In genomic region chr4:183552274-183553146, GRCh38 we compare ENCODE assay signal across 23 cellular contexts. TPM values are rescaled to one million over a fixed set of nuclear protein-coding genes. Genes with fewer than 3 reads are reported as not detected.
DNase-seq lines count a peak whose midpoint lies in the region; ATAC-seq, FAIRE-seq and TF ChIP-seq lines count a peak whose summit lies in the region.
"Had no signal": no experiment of that assay in that cellular context is flagged by ENCODE, and none has a peak within 500 bp of the region (broad histone marks: within the 10 kb centered on the region; RNA-seq: fewer than 3 reads in every experiment).

No MANE protein-coding gene starts in this region.

- no peak overlapping the region for H3K4me3 Mint-ChIP-seq in neural crest cell
- no peak overlapping the region for H3K4me3 Mint-ChIP-seq in stimulated activated effector memory CD8-positive, alpha-beta T cell treated with anti-CD3 and anti-CD28 coated beads, Interleukin-12 subunit alpha, Interleukin-12 subunit beta, amount 100 ng/mL, for 72 hours
- H3K4me3 Mint-ChIP-seq in activated CD4-positive, alpha-beta T cell treated with anti-CD3 and anti-CD28 coated beads, Interleukin-2, amount 10 ng/mL, durations not matched to agents 7 days and 5 days: no peak overlapping the region
- H3K4me3 Mint-ChIP-seq: CD4-positive, alpha-beta memory T cell; GM23338 had no signal

- WGBS in K562 (ENCODE audit: insufficient coverage, low coverage, missing lambda C conversion rate): 31% methylated on average over 16 of the region's 18 CpGs

- no peaks in the 10 kb centered on the region for H3K27me3 Mint-ChIP-seq in neural crest cell (ENCODE audit: low read depth)
- peaks cover 2% of the 10 kb centered on the region for H3K27me3 Mint-ChIP-seq in activated CD4-positive, alpha-beta T cell treated with anti-CD3 and anti-CD28 coated beads, Interleukin-2, amount 10 ng/mL, durations not matched to agents 7 days and 5 days

- peak; percentile 24 for DNase-seq in NCI-H2227 (lab: John Stamatoyannopoulos, UW; ENCODE audit: unreplicated experiment)
- DNase-seq in NCI-H2227 treated with DMSO at 0.1 percent for 48 hours (lab: John Stamatoyannopoulos, UW): no peak
- DNase-seq in K562 (ENCODE audit: extremely low read depth in 1 of 4, low spot score in 3 of 4): no peak
- peak; percentile 26 for DNase-seq in neural crest cell (ENCODE audit: low read depth, low spot score)
- DNase-seq in stimulated activated effector memory CD8-positive, alpha-beta T cell treated with anti-CD3 and anti-CD28 coated beads, Interleukin-12 subunit alpha, Interleukin-12 subunit beta, amount 100 ng/mL, for 72 hours (ENCODE audit: low spot score in 2 of 2): no peak
- no peak for DNase-seq in activated CD4-positive, alpha-beta T cell treated with anti-CD3 and anti-CD28 coated beads, Interleukin-2, amount 10 ng/mL, durations not matched to agents 7 days and 5 days
- DNase-seq in brain microvascular endothelial cell: no peak
- DNase-seq: 8988T; CD4-positive, alpha-beta memory T cell; NCI-H1694; NCI-H2081; NCI-H2171; NCI-H446 treated with DMSO at 0.1 percent for 48 hours; NCI-H526 treated with DMSO at 0.1 percent for 48 hours; Right ventricle myocardium superior had no signal

- H3K36me3 ChIP-seq in K562 (ENCODE audit: control insufficient read depth, insufficient read depth, low read length) (no peaks in the 10 kb centered on the region), brain microvascular endothelial cell (replicated peaks) (no peaks in the 10 kb centered on the region)
- H3K36me3 ChIP-seq: BLaER1 treated with 17β-estradiol and CSF1 and Interleukin-3, amounts not matched to agents 10 nM and 100 nM had no signal

- TF ChIP-seq RAD21 in K562 (CRISPR knock-in tag; conservative IDR thresholded peaks at IDR 0.05 in 1 of 2, IDR thresholded peaks at IDR 0.05 in 1 of 2): no peak

- peak overlapping the region; percentile 45 for H3K27ac Mint-ChIP-seq in neural crest cell (ENCODE audit: unreplicated experiment)
- H3K27ac Mint-ChIP-seq in stimulated activated effector memory CD8-positive, alpha-beta T cell treated with anti-CD3 and anti-CD28 coated beads, Interleukin-12 subunit alpha, Interleukin-12 subunit beta, amount 100 ng/mL, for 72 hours: peak overlapping the region; percentile 88
- no peak overlapping the region for H3K27ac Mint-ChIP-seq in activated CD4-positive, alpha-beta T cell treated with anti-CD3 and anti-CD28 coated beads, Interleukin-2, amount 10 ng/mL, durations not matched to agents 7 days and 5 days
- H3K27ac Mint-ChIP-seq: GM23338 had no signal

- H3K4me2 ChIP-seq in K562 (ENCODE audit: insufficient read depth, low read length): no peak overlapping the region
- H3K4me2 ChIP-seq: BLaER1 treated with 17β-estradiol and CSF1 and Interleukin-3, amounts not matched to agents 10 nM and 100 nM; GM23338; KMS-11 had no signal

- TF ChIP-seq POLR2A in K562 (conservative IDR thresholded peaks at IDR 0.05): no peak

- TF ChIP-seq CTCF in K562 (IDR thresholded peaks at IDR 0.05 in 2 of 3, conservative IDR thresholded peaks at IDR 0.05 in 1 of 3; ENCODE audit: insufficient read depth in 2 of 3, low read depth in 1 of 3, low read length in 3 of 3): no peak
- no peak for TF ChIP-seq CTCF in neural crest cell (conservative IDR thresholded peaks at IDR 0.05)
- no peak for TF ChIP-seq CTCF in brain microvascular endothelial cell (IDR thresholded peaks at IDR 0.05; ENCODE audit: low read depth, low read length, missing control alignments)

- no peaks in the 10 kb centered on the region; the same call in 1 of the 2 replicates for H4K20me1 ChIP-seq in K562 (replicated peaks; ENCODE audit: control insufficient read depth, insufficient read depth, low read length)
- H4K20me1 ChIP-seq: BLaER1 treated with 17β-estradiol and CSF1 and Interleukin-3, amounts not matched to agents 10 nM and 100 nM had no signal

- no peaks in the 10 kb centered on the region; the same call in 1 of the 2 replicates for H3K9me3 ChIP-seq in K562 (replicated peaks; ENCODE audit: control insufficient read depth, insufficient read depth, low read depth, low read length)

- H3K27ac ChIP-seq in K562 (ENCODE audit: extremely low read depth, low read depth, low read length) (no peak overlapping the region), brain microvascular endothelial cell (no peak overlapping the region)
- H3K27ac ChIP-seq: BLaER1 treated with 17β-estradiol and CSF1 and Interleukin-3, amounts not matched to agents 10 nM and 100 nM; HL-60; KMS-11 had no signal

- in situ Hi-C loops in K562 (cut with MboI): no loop called here
- in situ Hi-C loops in brain microvascular endothelial cell (cut with HindIII; ENCODE audit: low pct_ligation_motif_present, low sequenced_read_pairs): no loop called here

- H3K36me3 Mint-ChIP-seq in neural crest cell (ENCODE audit: low read depth): no peaks in the 10 kb centered on the region
- peaks cover 13% of the 10 kb centered on the region for H3K36me3 Mint-ChIP-seq in stimulated activated effector memory CD8-positive, alpha-beta T cell treated with anti-CD3 and anti-CD28 coated beads, Interleukin-12 subunit alpha, Interleukin-12 subunit beta, amount 100 ng/mL, for 72 hours
- H3K36me3 Mint-ChIP-seq in activated CD4-positive, alpha-beta T cell treated with anti-CD3 and anti-CD28 coated beads, Interleukin-2, amount 10 ng/mL, durations not matched to agents 7 days and 5 days (ENCODE audit: low read depth): no peaks in the 10 kb centered on the region

- no peaks in the 10 kb centered on the region for H3K79me2 ChIP-seq in K562 (ENCODE audit: control insufficient read depth, insufficient read depth, low read length)

- H3K27me3 ChIP-seq in K562 (ENCODE audit: control insufficient read depth in 2 of 2, insufficient read depth in 2 of 2, low read length in 2 of 2) (peaks cover 5 to 8% of the 10 kb centered on the region in 2 experiments; a peak in 2 of 5 replicates), brain microvascular endothelial cell (replicated peaks) (no peaks in the 10 kb centered on the region)
- H3K27me3 ChIP-seq: BLaER1 treated with 17β-estradiol and CSF1 and Interleukin-3, amounts not matched to agents 10 nM and 100 nM had no signal

- H3K9me1 ChIP-seq in K562 (ENCODE audit: control insufficient read depth, insufficient read depth, low read length): no peaks in the 10 kb centered on the region

- no peak overlapping the region for H2AFZ ChIP-seq in K562 (ENCODE audit: low read depth, low read length)
- H2AFZ ChIP-seq: GM23338 had no signal

- no peak overlapping the region for H3K4me3 ChIP-seq in K562
- H3K4me3 ChIP-seq in brain microvascular endothelial cell (ENCODE audit: low read depth, low read length): no peak overlapping the region
- H3K4me3 ChIP-seq: BLaER1 treated with 17β-estradiol and CSF1 and Interleukin-3, amounts not matched to agents 10 nM and 100 nM; GM23338 had no signal

- intact Hi-C loops in K562 (cut with micrococcal nuclease): no loop called here

- CTCF ChIA-PET in K562 (lab: Yijun Ruan, JAX; ENCODE audit: low intra/inter-chr PET ratio): no interaction called here
- CTCF ChIA-PET in activated CD4-positive, alpha-beta T cell treated with anti-CD3 and anti-CD28 coated beads, Interleukin-2, amount 10 ng/mL, durations not matched to agents 7 days and 5 days (lab: Charles Lee): no interaction called here

- TF ChIP-seq EP300 in K562 (IDR thresholded peaks at IDR 0.05; ENCODE audit: low read length): no peak

- BruUV-seq in K562 (replicated peaks; lab: Mats Ljungman, UMichigan): no TSS peak

- H3K4me1 Mint-ChIP-seq in neural crest cell: peaks cover 27% of the 10 kb centered on the region
- peaks cover 26% of the 10 kb centered on the region for H3K4me1 Mint-ChIP-seq in stimulated activated effector memory CD8-positive, alpha-beta T cell treated with anti-CD3 and anti-CD28 coated beads, Interleukin-12 subunit alpha, Interleukin-12 subunit beta, amount 100 ng/mL, for 72 hours
- H3K4me1 Mint-ChIP-seq in activated CD4-positive, alpha-beta T cell treated with anti-CD3 and anti-CD28 coated beads, Interleukin-2, amount 10 ng/mL, durations not matched to agents 7 days and 5 days: no peaks in the 10 kb centered on the region
- H3K4me1 Mint-ChIP-seq: CD4-positive, alpha-beta memory T cell; GM23338 had no signal

- no peaks in the 10 kb centered on the region for H3K9me3 Mint-ChIP-seq in neural crest cell
- peaks cover 8% of the 10 kb centered on the region for H3K9me3 Mint-ChIP-seq in stimulated activated effector memory CD8-positive, alpha-beta T cell treated with anti-CD3 and anti-CD28 coated beads, Interleukin-12 subunit alpha, Interleukin-12 subunit beta, amount 100 ng/mL, for 72 hours
- peaks cover 10% of the 10 kb centered on the region for H3K9me3 Mint-ChIP-seq in activated CD4-positive, alpha-beta T cell treated with anti-CD3 and anti-CD28 coated beads, Interleukin-2, amount 10 ng/mL, durations not matched to agents 7 days and 5 days

- no peak for ATAC-seq in K562
- no peak for ATAC-seq in stimulated activated effector memory CD8-positive, alpha-beta T cell treated with anti-CD3 and anti-CD28 coated beads, Interleukin-12 subunit alpha, Interleukin-12 subunit beta, amount 100 ng/mL, for 72 hours
- ATAC-seq in HG03520 (IDR thresholded peaks at IDR 0.05; ENCODE audit: unreplicated experiment): no peak
- ATAC-seq: GM23338, HCT116 had no signal

- FAIRE-seq in K562 (lab: Jason Lieb, UNC): no peak
- FAIRE-seq: G401.6, GM12892 had no signal

- POLR2A ChIA-PET in K562 (lab: Yijun Ruan, JAX): no interaction called here
- POLR2A ChIA-PET in activated CD4-positive, alpha-beta T cell treated with anti-CD3 and anti-CD28 coated beads, Interleukin-2, amount 10 ng/mL, durations not matched to agents 7 days and 5 days (lab: Charles Lee): no interaction called here

- H3K9ac ChIP-seq in K562 (ENCODE audit: insufficient read depth in 1 of 2, low read depth in 2 of 2, low read length in 2 of 2): no peak overlapping the region
- H3K9ac ChIP-seq: BLaER1 treated with 17β-estradiol and CSF1 and Interleukin-3, amounts not matched to agents 10 nM and 100 nM; KMS-11 had no signal

- no peaks in the 10 kb centered on the region for H3K4me1 ChIP-seq in K562 (replicated peaks in 1 of 2; ENCODE audit: control insufficient read depth in 2 of 2, insufficient read depth in 2 of 2, low read length in 2 of 2)

RNA-seq across cellular contexts. Expression of gene ING2, which starts 47.7 kb away (rescaled TPM):
- total RNA-seq in K562 (2011; cell fraction: chromatin; rRNA removed; ENCODE audit: low replicate concordance): 1.8 and 14.2 TPM in 2 replicates
- 2.3 and 2.8 TPM in 2 replicates for total RNA-seq in K562 (2011; cell fraction: nucleolus; rRNA removed)
- 5.6 and 6.2 TPM in 2 replicates for total RNA-seq in K562 (2011; cell fraction: nucleoplasm; rRNA removed)
- 12.4 and 12.5 TPM in 2 replicates for total RNA-seq in K562 (2014; rRNA removed)
- total RNA-seq in K562 (2014; rRNA removed; fragmentation: Illumina TruSeq; extraction: Trizol): 13.8 and 15.1 TPM in 2 replicates
- total RNA-seq in K562 (2015; rRNA removed; fragmentation: Illumina TruSeq; extraction: Trizol): 16.9 and 17.5 TPM in 2 replicates
- total RNA-seq in K562 (2021): 8.7 and 10.0 TPM in 2 replicates
- 8.3 and 9.5 TPM in 2 replicates for polyA plus RNA-seq in K562 (2011; rRNA removed)
- polyA plus RNA-seq in K562 (2011; cell fraction: cytosol; rRNA removed): 2.9 and 3.8 TPM in 2 replicates
- polyA plus RNA-seq in K562 (2011; cell fraction: nucleus; rRNA removed): 3.5 and 4.5 TPM in 2 replicates
- 10.9 and 14.7 TPM in 2 replicates for polyA plus RNA-seq in K562 (2012)
- polyA plus RNA-seq in K562 (2014; fragmentation: Illumina TruSeq; extraction: Trizol): 18.0 and 21.4 TPM in 2 replicates
- 1 to 10 TPM; 2.9 to 4.2 TPM for polyA plus RNA-seq in K562 (2014; fragmentation: Nextera tagmentation; extraction: Ambion mirVana)
- 12.5 and 18.6 TPM in 2 replicates for polyA plus RNA-seq in K562 (2014; rRNA removed)
- polyA minus RNA-seq in K562 (2011; rRNA and poly(A)+ RNA removed): 4.5 and 7.3 TPM in 2 replicates
- polyA minus RNA-seq in K562 (2011; cell fraction: cytosol; rRNA and poly(A)+ RNA removed): 2.9 and 4.9 TPM in 2 replicates
- polyA minus RNA-seq in K562 (2011; cell fraction: nucleus; rRNA and poly(A)+ RNA removed): 2.4 and 6.7 TPM in 2 replicates
- total RNA-seq in neural crest cell: 16.9 and 18.1 TPM in 2 replicates
- total RNA-seq in activated CD4-positive, alpha-beta T cell treated with anti-CD3 and anti-CD28 coated beads, Interleukin-2, amount 10 ng/mL, durations not matched to agents 7 days and 5 days: 10 to 100 TPM; 11.5 to 12.8 TPM

Comparison
In these comparisons a context has a peak if more than half of its experiments do, and no peak if none do; other contexts are left out.
1. DNase-seq: peak in NCI-H2227 (single experiment) and neural crest cell (single experiment); none in NCI-H2227 treated with DMSO at 0.1 percent for 48 hours (single experiment), K562 (0 of 4), stimulated activated effector memory CD8-positive, alpha-beta T cell treated with anti-CD3 and anti-CD28 coated beads, Interleukin-12 subunit alpha, Interleukin-12 subunit beta, amount 100 ng/mL, for 72 hours (0 of 2), activated CD4-positive, alpha-beta T cell treated with anti-CD3 and anti-CD28 coated beads, Interleukin-2, amount 10 ng/mL, durations not matched to agents 7 days and 5 days (single experiment) and brain microvascular endothelial cell (single experiment).